Comparison of ENCODE assay signal across 17 cellular contexts in the genomic region with DNA sequence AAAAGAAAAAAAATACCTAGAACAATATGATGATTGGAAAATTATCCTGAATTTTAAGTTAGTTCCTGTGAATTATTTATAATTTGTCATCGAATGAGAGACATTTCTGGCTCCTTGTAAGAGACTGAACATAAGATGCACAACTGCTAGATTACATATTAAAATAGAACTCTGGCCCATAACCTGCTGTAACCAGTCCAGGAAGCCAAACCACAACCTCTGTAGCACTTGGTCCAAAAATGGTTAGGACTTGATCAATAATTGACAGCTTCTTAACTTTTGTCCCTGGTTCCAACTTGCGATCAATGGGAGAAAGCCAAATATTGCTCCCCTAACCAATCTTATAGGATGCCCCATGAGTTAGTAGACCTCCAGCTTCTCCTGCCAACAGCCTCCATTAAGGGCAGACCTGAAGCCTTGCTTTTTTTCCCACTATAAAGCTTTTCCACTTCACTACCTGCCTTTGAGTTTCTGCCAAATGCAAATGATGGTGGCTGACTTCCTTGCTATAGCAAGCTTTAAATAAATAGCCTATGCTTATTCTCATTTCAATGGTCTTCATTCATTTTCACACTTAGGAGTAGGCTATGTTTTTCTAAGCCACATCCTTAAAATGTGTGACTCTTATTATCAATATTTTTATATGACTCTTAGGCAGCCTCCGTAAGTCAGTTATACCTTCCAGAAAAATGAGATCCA.
A peak's percentile ranks its signal among the peaks of the same experiment; 100 is the strongest.
DNase-seq lines count a peak whose midpoint lies in the region; ATAC-seq and TF ChIP-seq lines count a peak whose summit lies in the region.
"Had no signal": no experiment of that assay in that cellular context is flagged by ENCODE, and none has a peak within 500 bp of the region (broad histone marks: within the 10 kb centered on the region; RNA-seq: fewer than 3 reads in every experiment).

No MANE protein-coding gene starts in this region.

- POLR2A ChIA-PET in Caco-2 (lab: Charles Lee): no interaction called here

- H3K27me3 Mint-ChIP-seq in Caco-2 (ENCODE audit: insufficient read depth, unreplicated experiment): no peaks in the 10 kb centered on the region
- H3K27me3 Mint-ChIP-seq: activated CD4-positive, alpha-beta T cell treated with anti-CD3 and anti-CD28 coated beads for 36 hours; activated T-helper 17 cell treated with anti-CD3 and anti-CD28 coated beads, Interleukin-2, amount 50 U/mL, for 72 hours had no signal

- ATAC-seq in GM18867 (IDR thresholded peaks at IDR 0.05; ENCODE audit: unreplicated experiment) (peak; percentile 69), GM21515 (IDR thresholded peaks at IDR 0.05; ENCODE audit: unreplicated experiment) (peak; percentile 77), HG03045 (IDR thresholded peaks at IDR 0.05; ENCODE audit: unreplicated experiment) (peak; percentile 69)
- ATAC-seq: activated CD4-positive, alpha-beta T cell treated with anti-CD3 and anti-CD28 coated beads for 36 hours; activated T-helper 17 cell treated with anti-CD3 and anti-CD28 coated beads, Interleukin-2, amount 50 U/mL, for 72 hours; heart right ventricle; lower lobe of right lung; SK-N-SH treated with all-trans-retinoic acid at 6 μM for 48 hours had no signal

- no peaks in the 10 kb centered on the region for H3K27me3 ChIP-seq in Caco-2 (replicated peaks; ENCODE audit: control insufficient read depth, insufficient read depth, low read length)
- H3K27me3 ChIP-seq: breast epithelium, heart right ventricle had no signal

- no peaks in the 10 kb centered on the region for H3K9me3 Mint-ChIP-seq in Caco-2 (ENCODE audit: unreplicated experiment)
- H3K9me3 Mint-ChIP-seq: activated T-helper 17 cell treated with anti-CD3 and anti-CD28 coated beads, Interleukin-2, amount 50 U/mL, for 72 hours had no signal

- H3K4me3 ChIP-seq in Caco-2 (ENCODE audit: low read depth, low read length): no peak overlapping the region
- H3K4me3 ChIP-seq: breast epithelium, heart right ventricle, lower lobe of right lung had no signal

- no peak overlapping the region for H3K4me3 Mint-ChIP-seq in Caco-2 (ENCODE audit: unreplicated experiment)
- H3K4me3 Mint-ChIP-seq: activated CD4-positive, alpha-beta T cell treated with anti-CD3 and anti-CD28 coated beads for 36 hours; activated T-helper 17 cell treated with anti-CD3 and anti-CD28 coated beads, Interleukin-2, amount 50 U/mL, for 72 hours had no signal

- H3K36me3 Mint-ChIP-seq in Caco-2 (ENCODE audit: insufficient read depth, unreplicated experiment): no peaks in the 10 kb centered on the region

- H3K4me1 ChIP-seq in Caco-2: no peaks in the 10 kb centered on the region
- H3K4me1 ChIP-seq: breast epithelium, heart right ventricle, lower lobe of right lung had no signal

- no peak for TF ChIP-seq CTCF in Caco-2 (IDR thresholded peaks at IDR 0.05; ENCODE audit: insufficient read depth in 1 of 2, low read depth in 1 of 2, low read length in 1 of 2, severe bottlenecking in 1 of 2, unreplicated experiment in 1 of 2)

- H3K27ac Mint-ChIP-seq in Caco-2 (ENCODE audit: unreplicated experiment): no peak overlapping the region
- H3K27ac Mint-ChIP-seq: activated CD4-positive, alpha-beta T cell treated with anti-CD3 and anti-CD28 coated beads for 36 hours; activated T-helper 17 cell treated with anti-CD3 and anti-CD28 coated beads, Interleukin-2, amount 50 U/mL, for 72 hours had no signal

- H3K4me1 Mint-ChIP-seq in Caco-2 (ENCODE audit: low read depth, unreplicated experiment): no peaks in the 10 kb centered on the region
- H3K4me1 Mint-ChIP-seq: activated CD4-positive, alpha-beta T cell treated with anti-CD3 and anti-CD28 coated beads for 36 hours; activated T-helper 17 cell treated with anti-CD3 and anti-CD28 coated beads, Interleukin-2, amount 50 U/mL, for 72 hours had no signal

- H3K36me3 ChIP-seq in Caco-2 (ENCODE audit: control insufficient read depth, insufficient read depth, low read length): no peaks in the 10 kb centered on the region
- H3K36me3 ChIP-seq: breast epithelium, heart right ventricle, lower lobe of right lung had no signal

- H3K9me3 ChIP-seq in Caco-2: no peaks in the 10 kb centered on the region
- H3K9me3 ChIP-seq: breast epithelium, heart right ventricle, lower lobe of right lung had no signal

- peak; percentile 11 for DNase-seq in NAMALWA (ENCODE audit: low spot score)
- no peak for DNase-seq in DMS 273 treated with DMSO at 0.1 percent for 48 hours (lab: John Stamatoyannopoulos, UW)
- no peak for DNase-seq in stimulated activated CD4-positive, alpha-beta T cell treated with anti-CD3 and anti-CD28 coated beads, Interleukin-4, amount 100 ng/mL, for 1 hour
- no peak for DNase-seq in Caco-2
- no peak for DNase-seq in ecto neural progenitor cell (ENCODE audit: low spot score)
- DNase-seq: activated CD4-positive, alpha-beta T cell treated with anti-CD3 and anti-CD28 coated beads for 36 hours; AML-193; heart right ventricle; lower lobe of right lung; NCI-H1417 treated with DMSO at 0.1 percent for 48 hours; nucleus accumbens had no signal

- BruUV-seq in Caco-2 (replicated peaks; lab: Mats Ljungman, UMichigan): no TSS peak

- CTCF ChIA-PET in Caco-2 (lab: Charles Lee): no interaction called here

- intact Hi-C loops in Caco-2 (cut with micrococcal nuclease; ENCODE audit: unreplicated experiment): no loop called here
